ENCODE assay signal across 35 cellular contexts in genomic region chr9:105144841-105145240, GRCh38.
"Had no signal": no experiment of that assay in that cellular context is flagged by ENCODE, and none has a peak within 500 bp of the region (broad histone marks: within the 10 kb centered on the region; RNA-seq: fewer than 3 reads in every experiment).

No MANE protein-coding gene starts in this region.

- H3K4me3 ChIP-seq: K562, MG63, PC-9 had no signal

- H3K9me3 ChIP-seq: MG63 had no signal

- H3K4me2 ChIP-seq: PC-9 had no signal

- DNase-seq: activated B cell treated with CpG ODN at 0.5 μM for 24 hours; activated CD4-positive, alpha-beta memory T cell treated with anti-CD3 and anti-CD28 coated beads for 36 hours; activated CD4-positive, alpha-beta T cell treated with anti-CD3 and anti-CD28 coated beads for 4 hours; activated CD4-positive, alpha-beta T cell treated with anti-CD3 and anti-CD28 coated beads, Interleukin-2, amount 50 U/mL, for 1 hour; activated CD4-positive, CD25-positive, alpha-beta regulatory T cell treated with anti-CD3 and anti-CD28 coated beads, Interleukin-2, amount 50 U/mL, for 72 hours; activated CD8-positive, alpha-beta memory T cell treated with anti-CD3 and anti-CD28 coated beads, Interleukin-2, amount 50 U/mL, for 4 hours; activated gamma-delta T cell treated with Interleukin-2 at 50 U/mL for 16 hours; activated naive CD4-positive, alpha-beta T cell treated with anti-CD3 and anti-CD28 coated beads for 36 hours; activated T-cell treated with anti-CD3 and anti-CD28 coated beads for 4 hours; activated T-cell treated with anti-CD3 and anti-CD28 coated beads, Interleukin-2, amount 50 U/mL, for 4 hours; anterior cingulate cortex; caudate nucleus; Kasumi-1; MG63; NCI-H1048; NCI-H1105 treated with DMSO at 0.1 percent for 48 hours; NCI-H1436; NCI-H1694; NCI-H1930; NCI-H2081 treated with DMSO at 0.1 percent for 48 hours; NCI-H2171; NCI-H510A; NCI-H526; NCI-H748 treated with DMSO at 0.1 percent for 48 hours; PC-9; Right ventricle myocardium superior; SW 1271; T-helper 1 cell; T-helper 2 cell; T-helper 9 cell had no signal

- H3K9me3 Mint-ChIP-seq: activated B cell treated with CpG ODN at 0.5 μM for 24 hours; activated CD4-positive, alpha-beta memory T cell treated with anti-CD3 and anti-CD28 coated beads for 36 hours; activated naive CD4-positive, alpha-beta T cell treated with anti-CD3 and anti-CD28 coated beads for 36 hours; activated naive CD4-positive, alpha-beta T cell treated with anti-CD3 and anti-CD28 coated beads, Interleukin-2, amount 50 U/mL, for 72 hours; activated T-cell treated with anti-CD3 and anti-CD28 coated beads, Interleukin-2, amount 50 U/mL, for 4 hours; activated T-helper 1 cell treated with anti-CD3 and anti-CD28 coated beads, Interleukin-12 subunit alpha, Interleukin-12 subunit beta, Interleukin-2, Interleukin-4 antibody, amounts not matched to agents 30 ng/mL and 10 ng/mL and 1 ng/mL, durations not matched to agents 14 hours and 24 hours and 36 hours had no signal

- H3K27ac ChIP-seq: PC-9, VCaP had no signal

- H3K27me3 ChIP-seq: MG63 had no signal

- H3K4me3 Mint-ChIP-seq: activated B cell treated with CpG ODN at 0.5 μM for 24 hours; activated CD4-positive, alpha-beta memory T cell treated with anti-CD3 and anti-CD28 coated beads for 36 hours; activated naive CD4-positive, alpha-beta T cell treated with anti-CD3 and anti-CD28 coated beads for 36 hours; activated T-cell treated with anti-CD3 and anti-CD28 coated beads, Interleukin-2, amount 50 U/mL, for 4 hours; activated T-helper 1 cell treated with anti-CD3 and anti-CD28 coated beads, Interleukin-12 subunit alpha, Interleukin-12 subunit beta, Interleukin-2, Interleukin-4 antibody, amounts not matched to agents 30 ng/mL and 10 ng/mL and 1 ng/mL, durations not matched to agents 14 hours and 24 hours and 36 hours; brain had no signal

- H2AFZ ChIP-seq: PC-9 had no signal

- ATAC-seq: activated T-cell treated with anti-CD3 and anti-CD28 coated beads, Interleukin-2, amount 50 U/mL, for 4 hours; K562 had no signal

- H3K36me3 ChIP-seq: MG63 had no signal

- H3K36me3 Mint-ChIP-seq: activated CD4-positive, alpha-beta memory T cell treated with anti-CD3 and anti-CD28 coated beads for 36 hours; activated naive CD4-positive, alpha-beta T cell treated with anti-CD3 and anti-CD28 coated beads, Interleukin-2, amount 50 U/mL, for 72 hours; brain had no signal

- H3K4me1 Mint-ChIP-seq: activated B cell treated with CpG ODN at 0.5 μM for 24 hours had no signal

- H3K27ac Mint-ChIP-seq: activated B cell treated with CpG ODN at 0.5 μM for 24 hours; activated CD4-positive, alpha-beta memory T cell treated with anti-CD3 and anti-CD28 coated beads for 36 hours; activated naive CD4-positive, alpha-beta T cell treated with anti-CD3 and anti-CD28 coated beads for 36 hours; activated naive CD4-positive, alpha-beta T cell treated with anti-CD3 and anti-CD28 coated beads, Interleukin-2, amount 50 U/mL, for 72 hours; activated T-helper 1 cell treated with anti-CD3 and anti-CD28 coated beads, Interleukin-12 subunit alpha, Interleukin-12 subunit beta, Interleukin-2, Interleukin-4 antibody, amounts not matched to agents 30 ng/mL and 10 ng/mL and 1 ng/mL, durations not matched to agents 14 hours and 24 hours and 36 hours; brain had no signal
